In the genomic region with DNA sequence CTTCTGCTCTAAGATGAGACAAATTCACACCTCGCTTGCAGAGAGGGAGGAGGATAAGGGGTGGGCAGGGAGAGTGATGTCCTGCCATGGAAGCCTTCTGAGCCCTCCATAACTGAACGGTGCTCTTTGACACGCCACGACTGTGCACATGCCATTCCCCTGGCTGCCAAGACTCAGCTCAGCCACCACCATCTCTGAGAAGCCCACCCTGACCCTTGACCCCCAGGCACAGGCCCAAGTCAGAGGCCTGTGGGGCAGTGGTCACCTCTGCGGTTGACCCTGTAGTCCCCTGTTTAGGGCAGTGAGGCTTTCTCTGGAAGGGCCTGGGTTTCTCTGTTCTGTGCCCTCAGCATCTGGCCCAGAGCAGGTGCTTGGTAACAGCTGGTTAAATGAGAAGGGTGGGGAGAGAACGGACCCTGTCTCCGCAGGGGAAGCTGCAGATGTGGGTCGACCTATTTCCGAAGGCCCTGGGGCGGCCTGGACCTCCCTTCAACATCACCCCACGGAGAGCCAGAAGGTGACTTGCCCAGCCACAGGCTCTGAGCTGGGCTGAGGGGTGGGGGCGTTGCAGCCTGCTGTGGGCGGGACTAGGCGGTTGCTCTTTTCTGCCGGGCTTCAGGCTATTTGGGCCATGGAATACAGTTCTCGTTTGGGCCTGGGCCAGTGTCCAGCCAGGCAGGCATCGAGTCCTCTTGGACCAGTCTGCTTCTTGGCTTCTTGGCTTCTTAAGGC, we compare ENCODE assay signal across 11 cellular contexts.
"Had no signal": no experiment of that assay in that cellular context is flagged by ENCODE, and none has a peak within 500 bp of the region (broad histone marks: within the 10 kb centered on the region; RNA-seq: fewer than 3 reads in every experiment).

No MANE protein-coding gene starts in this region.

- H3K27me3 ChIP-seq: colonic mucosa, gastroesophageal sphincter, stomach, thyroid gland had no signal

- DNase-seq: activated CD4-positive, alpha-beta T cell treated with anti-CD3 and anti-CD28 coated beads, Interleukin-2, amount 50 U/mL, for 1 hour; activated T-cell treated with anti-CD3 and anti-CD28 coated beads, Interleukin-2, amount 50 U/mL, for 4 hours; caudate nucleus; colonic mucosa; effector memory CD4-positive, alpha-beta T cell; natural killer cell; occipital lobe; stomach; thyroid gland had no signal

- H3K4me1 ChIP-seq: colonic mucosa, gastroesophageal sphincter, stomach had no signal

- H3K27ac ChIP-seq: colonic mucosa, gastroesophageal sphincter, skin epidermis, stomach, thyroid gland had no signal

- H3K4me1 Mint-ChIP-seq: natural killer cell had no signal

- H3K4me3 Mint-ChIP-seq: activated T-cell treated with anti-CD3 and anti-CD28 coated beads, Interleukin-2, amount 50 U/mL, for 4 hours; natural killer cell had no signal

- H3K27ac Mint-ChIP-seq: natural killer cell had no signal

- H3K4me3 ChIP-seq: colonic mucosa, gastroesophageal sphincter, skin epidermis, stomach, thyroid gland had no signal

- H3K36me3 Mint-ChIP-seq: natural killer cell had no signal

- H3K9me3 Mint-ChIP-seq: activated T-cell treated with anti-CD3 and anti-CD28 coated beads, Interleukin-2, amount 50 U/mL, for 4 hours; natural killer cell had no signal

- ATAC-seq: activated T-cell treated with anti-CD3 and anti-CD28 coated beads, Interleukin-2, amount 50 U/mL, for 4 hours; gastroesophageal sphincter; natural killer cell had no signal

- H3K36me3 ChIP-seq: colonic mucosa, thyroid gland had no signal
